8 cellular contexts compared by ENCODE assay signal in the genomic region with DNA sequence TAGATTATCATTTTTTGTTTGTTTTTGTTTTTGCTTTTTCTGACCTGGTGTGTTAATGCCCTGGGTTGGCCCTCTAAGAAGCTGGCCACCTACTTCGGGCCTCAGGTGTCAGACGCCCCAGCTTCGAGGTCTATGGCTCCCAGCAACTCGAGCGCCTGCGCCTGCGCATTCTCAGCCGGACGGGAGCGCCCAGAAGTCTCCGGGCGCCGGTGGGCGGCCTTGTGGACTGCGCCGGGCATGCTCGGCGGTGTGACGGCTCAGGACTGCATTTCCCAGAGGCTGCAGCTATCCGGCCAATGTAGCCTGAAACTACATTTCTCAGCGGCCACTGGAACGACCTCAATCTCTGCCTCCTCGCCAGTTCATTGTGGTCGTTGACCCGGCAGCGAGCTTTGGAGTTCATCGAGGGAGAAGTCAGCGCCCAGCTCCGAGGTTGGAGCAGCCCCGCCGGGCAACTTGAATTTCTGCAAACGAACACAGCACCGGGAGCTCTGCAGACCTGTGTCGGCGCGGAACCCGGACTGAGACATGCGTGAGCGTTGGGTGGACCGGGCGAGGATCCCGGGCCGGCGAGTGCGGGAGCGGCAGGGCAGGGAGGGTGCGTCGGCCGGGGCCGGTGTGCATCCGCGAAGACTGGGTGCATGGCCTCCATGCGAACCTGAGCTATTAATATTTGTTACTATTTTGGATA. TPM values are rescaled to one million over a fixed set of nuclear protein-coding genes. Genes with fewer than 3 reads are reported as not detected.
DNase-seq lines count a peak whose midpoint lies in the region; ATAC-seq and TF ChIP-seq lines count a peak whose summit lies in the region.

Gene ZNF30 (plus strand): TSS at position 219 of the 691 bp plus-strand sequence. CDS start 3,045 bp downstream, outside the sequence.

- peaks cover 21% of the 10 kb centered on the region for H3K27me3 Mint-ChIP-seq in neural crest cell (ENCODE audit: low read depth)

- peak within 1 kb of the TSS; percentile 64 to 81 (median 72) for H3K4me3 ChIP-seq in stomach

- intact Hi-C loops in stomach (cut with DNase I; ENCODE audit: low total_unique reads) = no loop called here

- ATAC-seq in GM19467 (IDR thresholded peaks at IDR 0.05; ENCODE audit: unreplicated experiment) (peak; percentile 98), foreskin keratinocyte (peak; percentile 96)

- WGBS in stomach, 5 donors = 0 to 1% (median 1%) methylated on average over 53 of the region's 53 CpGs

- H3K36me3 Mint-ChIP-seq in neural crest cell (ENCODE audit: low read depth) = peaks cover 8% of the 10 kb centered on the region

- H3K4me1 Mint-ChIP-seq in neural crest cell = peaks cover 16% of the 10 kb centered on the region

- H3K27ac ChIP-seq in foreskin keratinocyte (no peak within 1 kb of the TSS), stomach (peak within 1 kb of the TSS; percentile 58 to 86 (median 84))

- no peak for TF ChIP-seq EP300 in stomach (IDR thresholded peaks at IDR 0.05)

- H3K27ac Mint-ChIP-seq in neural crest cell (ENCODE audit: unreplicated experiment) = peak within 1 kb of the TSS; percentile 75

- peaks cover 4% of the 10 kb centered on the region for H3K4me1 ChIP-seq in foreskin keratinocyte
- peaks cover 0 to 17% (median 10%) of the 10 kb centered on the region in 4 donors for H3K4me1 ChIP-seq in stomach

- peak within 1 kb of the TSS; percentile 98 for H3K4me3 Mint-ChIP-seq in neural crest cell

- no peaks in the 10 kb centered on the region for H3K9me3 ChIP-seq in stomach

- DNase-seq in CMK (ENCODE audit: low read depth) = peak; percentile 48
- peak; percentile 89 for DNase-seq in HT1080 (ENCODE audit: low read depth)
- DNase-seq in SHP77 (lab: John Stamatoyannopoulos, UW) = peak; percentile 85 to 90
- peak; percentile 81 for DNase-seq in activated gamma-delta T cell treated with Interleukin-2 at 50 U/mL for 16 hours
- DNase-seq in foreskin keratinocyte = peak; percentile 63 to 77
- DNase-seq in neural crest cell (ENCODE audit: low read depth, low spot score) = peak; percentile 85
- DNase-seq in stomach = peak; percentile 91

- no peak for TF ChIP-seq CTCF in foreskin keratinocyte (conservative IDR thresholded peaks at IDR 0.05)
- TF ChIP-seq CTCF in neural crest cell (conservative IDR thresholded peaks at IDR 0.05) = no peak
- TF ChIP-seq CTCF in stomach (IDR thresholded peaks at IDR 0.05) = no peak

- peaks cover 0 to 20% (median 17%) of the 10 kb centered on the region in 4 donors for H3K36me3 ChIP-seq in stomach

- peaks cover 6% of the 10 kb centered on the region for H3K9me3 Mint-ChIP-seq in neural crest cell

- H3K27me3 ChIP-seq in foreskin keratinocyte = peaks cover 2% of the 10 kb centered on the region
- no peaks in the 10 kb centered on the region for H3K27me3 ChIP-seq in stomach

- no peak for TF ChIP-seq POLR2A in stomach (IDR thresholded peaks at IDR 0.05)

RNA-seq across cellular contexts. Expression of gene ZNF30, which starts in this region (rescaled TPM):
- total RNA-seq in HT1080 (2014; rRNA removed; shearing (Covaris generic)) = 3.1 and 3.2 TPM in 2 replicates
- polyA plus RNA-seq in HT1080 (2015; cell fraction: cytosol; rRNA removed) = 2.6 and 3.3 TPM in 2 replicates
- polyA plus RNA-seq in HT1080 (2015; cell fraction: nucleus; rRNA removed) = 3.1 and 4.1 TPM in 2 replicates
- 3.2 and 3.4 TPM in 2 replicates for total RNA-seq in foreskin keratinocyte
- 1.5 and 1.6 TPM in 2 replicates for polyA plus RNA-seq in foreskin keratinocyte
- total RNA-seq in neural crest cell = 6.2 and 7.2 TPM in 2 replicates
- total RNA-seq in stomach = 1 to 10 TPM in 3 of 5 donors, under 1 TPM in 1, not detected in 1; 0.58 to 4.1 (median 3.5) TPM
- 1 to 10 TPM; 1.2 to 6.1 (median 1.4) TPM for polyA plus RNA-seq in stomach
